14 cellular contexts compared by ENCODE assay signal in the genomic region with DNA sequence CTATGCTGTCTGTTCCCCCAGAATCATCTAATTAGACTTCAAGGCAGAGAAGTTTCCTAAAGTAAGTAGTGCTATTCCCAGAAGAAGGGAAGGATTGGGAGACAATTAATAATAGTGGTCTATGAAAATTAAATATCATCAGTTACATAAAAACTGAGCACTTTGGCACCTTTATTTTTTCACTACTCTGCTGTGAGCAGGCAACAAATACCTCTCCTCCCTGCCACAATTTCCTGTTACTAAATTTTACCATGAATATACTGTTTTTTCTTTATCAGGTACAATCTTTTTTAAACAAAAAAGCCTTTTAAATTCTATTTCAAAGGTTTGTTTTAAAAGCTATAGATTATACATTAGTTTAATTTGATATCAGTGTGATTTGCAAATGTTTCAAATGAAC.
"Had no signal": no experiment of that assay in that cellular context is flagged by ENCODE, and none has a peak within 500 bp of the region (broad histone marks: within the 10 kb centered on the region; RNA-seq: fewer than 3 reads in every experiment).

No MANE protein-coding gene starts in this region.

- H3K9me3 Mint-ChIP-seq: nephron had no signal

- H3K36me3 ChIP-seq: spleen, upper lobe of right lung had no signal

- H3K4me2 ChIP-seq: SK-N-SH had no signal

- H3K4me3 ChIP-seq: spleen, testis, upper lobe of right lung had no signal

- H3K4me1 ChIP-seq: upper lobe of right lung had no signal

- H3K9me3 ChIP-seq: SK-N-SH, spleen, testis, upper lobe of right lung had no signal

- H3K9me2 ChIP-seq: SK-N-SH had no signal

- H3K27ac Mint-ChIP-seq: nephron had no signal

- ATAC-seq: left lobe of liver, sciatic nerve, upper lobe of right lung had no signal

- H3K9ac ChIP-seq: SK-N-SH had no signal

- H3K27me3 ChIP-seq: spleen, testis, upper lobe of right lung had no signal

- H3K4me3 Mint-ChIP-seq: nephron had no signal

- DNase-seq: activated CD4-positive, alpha-beta T cell treated with anti-CD3 and anti-CD28 coated beads, Interleukin-2, amount 50 U/mL, for 48 hours; activated CD4-positive, CD25-positive, alpha-beta regulatory T cell; foreskin melanocyte; head of caudate nucleus; islet precursor cell; mammary epithelial cell; SK-N-SH; spleen; stimulated activated CD4-positive, alpha-beta T cell treated with anti-CD3 and anti-CD28 coated beads, Interleukin-1b, Interleukin-23, amount 100 ng/mL, for 48 hours; testis; upper lobe of right lung had no signal

- H3K27ac ChIP-seq: testis, upper lobe of right lung had no signal
